Comparison of ENCODE assay signal across 9 cellular contexts in genomic region chr2:169966449-169966848, GRCh38.
"Had no signal": no experiment of that assay in that cellular context is flagged by ENCODE, and none has a peak within 500 bp of the region (broad histone marks: within the 10 kb centered on the region; RNA-seq: fewer than 3 reads in every experiment).

No MANE protein-coding gene starts in this region.

- H3K9me3 ChIP-seq: HAP-1 had no signal

- H3K36me3 ChIP-seq: HAP-1 had no signal

- ATAC-seq: HCT116, HepG2 had no signal

- DNase-seq: GM23248, GOT3, H7, HFFc6, KBM-7 had no signal

- H3K27ac ChIP-seq: GM23248, HL-60 had no signal

- H3K4me1 ChIP-seq: HAP-1 had no signal

- H3K4me3 ChIP-seq: GM23248, HAP-1 had no signal

- H2AFZ ChIP-seq: GM23248 had no signal
